In genomic region chr10:79904671-79905321, GRCh38 we compare ENCODE assay signal across 8 cellular contexts. TPM values are rescaled to one million over a fixed set of nuclear protein-coding genes. Genes with fewer than 3 reads are reported as not detected.
DNase-seq lines count a peak whose midpoint lies in the region; ATAC-seq lines count a peak whose summit lies in the region.

No MANE protein-coding gene starts in this region.

- peaks cover 31% of the 10 kb centered on the region for H3K27me3 ChIP-seq in mononuclear cell (ENCODE audit: insufficient read depth, low read length)

- DNase-seq in AG08396 (ENCODE audit: low spot score) (peak; percentile 68), NCI-H2227 (lab: John Stamatoyannopoulos, UW; ENCODE audit: unreplicated experiment) (peak; percentile 63), epidermal melanocyte (ENCODE audit: insufficient read length, low spot score) (peak; percentile 18)
- peak; percentile 14 for DNase-seq in activated CD8-positive, alpha-beta memory T cell treated with anti-CD3 and anti-CD28 coated beads, Interleukin-2, amount 50 U/mL, for 24 hours (ENCODE audit: extremely low read depth)
- DNase-seq in stimulated activated CD8-positive, alpha-beta memory T cell treated with anti-CD3 and anti-CD28 coated beads, Interleukin-4, amount 100 ng/mL, for 1 hour (ENCODE audit: low read depth in 2 of 2, low spot score in 1 of 2): peak; percentile 6 to 10

- peaks cover 16% of the 10 kb centered on the region for H3K4me1 ChIP-seq in mononuclear cell (ENCODE audit: insufficient read depth, low read length)

- ATAC-seq in GM21723 (IDR thresholded peaks at IDR 0.05; ENCODE audit: unreplicated experiment) (peak; percentile 74), HG03139 (IDR thresholded peaks at IDR 0.05; ENCODE audit: unreplicated experiment) (no peak)

- H3K4me3 ChIP-seq in mononuclear cell (ENCODE audit: low read length): peak overlapping the region; percentile 30

- no peaks in the 10 kb centered on the region for H3K9me3 ChIP-seq in mononuclear cell (ENCODE audit: low read depth, low read length)

RNA-seq across cellular contexts. Expression of gene SFTPD, which starts 44.1 kb away (rescaled TPM):
- total RNA-seq in mononuclear cell: not detected

Comparison
In these comparisons a context has a peak if more than half of its experiments do, and no peak if none do; other contexts are left out.
1. DNase-seq: peak in every context shown above with its lines; median percentile 68 in AG08396; 63 in NCI-H2227; 18 in epidermal melanocyte; 14 in activated CD8-positive, alpha-beta memory T cell treated with anti-CD3 and anti-CD28 coated beads, Interleukin-2, amount 50 U/mL, for 24 hours; 8 in stimulated activated CD8-positive, alpha-beta memory T cell treated with anti-CD3 and anti-CD28 coated beads, Interleukin-4, amount 100 ng/mL, for 1 hour.